ENCODE assay signal across 8 cellular contexts in the genomic region with DNA sequence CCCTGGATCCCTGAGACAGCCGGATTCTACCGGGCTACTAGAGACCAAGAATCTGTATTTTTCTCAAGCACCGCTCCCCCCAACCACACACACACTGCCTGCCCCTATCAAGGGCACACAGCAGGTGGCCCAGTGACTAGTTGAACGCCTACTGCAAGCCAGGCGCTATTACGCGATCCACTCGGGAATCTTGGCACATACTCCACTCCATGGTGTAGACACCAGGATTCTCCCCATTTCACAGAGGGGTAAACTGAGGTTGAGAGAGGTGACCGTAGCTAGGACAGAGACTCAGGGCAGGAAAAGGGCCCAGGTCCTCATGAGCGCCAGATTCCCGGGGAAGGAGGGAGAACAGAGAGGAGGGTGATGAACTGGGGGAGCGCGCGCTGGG. TPM values are rescaled to one million over a fixed set of nuclear protein-coding genes. Genes with fewer than 3 reads are reported as not detected.
DNase-seq lines count a peak whose midpoint lies in the region; ATAC-seq and TF ChIP-seq lines count a peak whose summit lies in the region.

No MANE protein-coding gene starts in this region.

- peak overlapping the region; percentile 82 to 95 (median 91) for H3K4me3 Mint-ChIP-seq in IgD-negative memory B cell

- peak overlapping the region; percentile 93 for H3K27ac ChIP-seq in muscle layer of colon (ENCODE audit: low read depth, low read length)

- H3K27ac Mint-ChIP-seq in IgD-negative memory B cell = peak overlapping the region; percentile 71 to 87 (median 72)

- no peak overlapping the region for H3K9ac ChIP-seq in muscle layer of colon (ENCODE audit: low read length)

- ATAC-seq in HG02973 (IDR thresholded peaks at IDR 0.05; ENCODE audit: unreplicated experiment) = no peak

- peaks cover 7 to 12% (median 11%) of the 10 kb centered on the region in 3 donors for H3K4me1 Mint-ChIP-seq in IgD-negative memory B cell

- no peaks in the 10 kb centered on the region for H3K9me3 ChIP-seq in muscle layer of colon (ENCODE audit: low read length)

- H3K9me3 Mint-ChIP-seq in IgD-negative memory B cell = no peaks in the 10 kb centered on the region

- no peaks in the 10 kb centered on the region for H3K27me3 ChIP-seq in muscle layer of colon (ENCODE audit: control insufficient read depth in 1 of 2, insufficient read depth in 2 of 2, low read length in 2 of 2)

- peaks cover 6% of the 10 kb centered on the region for H3K36me3 ChIP-seq in muscle layer of colon (ENCODE audit: insufficient read depth, low read length)

- TF ChIP-seq CTCF in AG09309 (IDR thresholded peaks at IDR 0.05; ENCODE audit: control insufficient read depth, insufficient read depth, low read depth, low read length, missing control alignments) = no peak

- no peaks in the 10 kb centered on the region for H3K27me3 Mint-ChIP-seq in IgD-negative memory B cell

- DNase-seq in AG09309 (ENCODE audit: low read depth) (no peak), NCI-H1436 treated with DMSO at 0.1 percent for 48 hours (lab: John Stamatoyannopoulos, UW) (no peak), NCI-H1105 (lab: John Stamatoyannopoulos, UW) (no peak)
- DNase-seq in central memory CD4-positive, alpha-beta T cell = peak; percentile 9
- no peak for DNase-seq in stimulated activated CD4-positive, alpha-beta T cell treated with anti-CD3 and anti-CD28 coated beads, Interleukin-4, amount 100 ng/mL, for 1 hour

- peaks cover 3% of the 10 kb centered on the region for H3K36me3 Mint-ChIP-seq in IgD-negative memory B cell

- H3K4me1 ChIP-seq in muscle layer of colon (ENCODE audit: insufficient read depth, low read length) = peaks cover 4% of the 10 kb centered on the region

- H3K4me3 ChIP-seq in AG09309 (ENCODE audit: control insufficient read depth, low read depth, low read length) (peak overlapping the region; percentile 100), muscle layer of colon (ENCODE audit: low read depth in 1 of 2, low read length in 2 of 2) (peak overlapping the region; percentile 74 to 82)

RNA-seq across cellular contexts. Expression of a gene that starts 0.5 kb away (rescaled TPM):
- polyA plus RNA-seq in IgD-negative memory B cell = 63.2 TPM

RNA-seq across cellular contexts. Expression of a gene that starts 16.8 kb away (rescaled TPM):
- polyA plus RNA-seq in IgD-negative memory B cell = 1.3 TPM

RNA-seq across cellular contexts. Expression of a gene that starts 20.5 kb away (rescaled TPM):
- polyA plus RNA-seq in IgD-negative memory B cell = 37.5 TPM

RNA-seq across cellular contexts. Expression of a gene that starts 25.9 kb away (rescaled TPM):
- polyA plus RNA-seq in IgD-negative memory B cell = 3.3 TPM

RNA-seq across cellular contexts. Expression of a gene that starts 34.1 kb away (rescaled TPM):
- polyA plus RNA-seq in IgD-negative memory B cell = 214 TPM
